ENCODE assay signal across 8 cellular contexts in the genomic region with DNA sequence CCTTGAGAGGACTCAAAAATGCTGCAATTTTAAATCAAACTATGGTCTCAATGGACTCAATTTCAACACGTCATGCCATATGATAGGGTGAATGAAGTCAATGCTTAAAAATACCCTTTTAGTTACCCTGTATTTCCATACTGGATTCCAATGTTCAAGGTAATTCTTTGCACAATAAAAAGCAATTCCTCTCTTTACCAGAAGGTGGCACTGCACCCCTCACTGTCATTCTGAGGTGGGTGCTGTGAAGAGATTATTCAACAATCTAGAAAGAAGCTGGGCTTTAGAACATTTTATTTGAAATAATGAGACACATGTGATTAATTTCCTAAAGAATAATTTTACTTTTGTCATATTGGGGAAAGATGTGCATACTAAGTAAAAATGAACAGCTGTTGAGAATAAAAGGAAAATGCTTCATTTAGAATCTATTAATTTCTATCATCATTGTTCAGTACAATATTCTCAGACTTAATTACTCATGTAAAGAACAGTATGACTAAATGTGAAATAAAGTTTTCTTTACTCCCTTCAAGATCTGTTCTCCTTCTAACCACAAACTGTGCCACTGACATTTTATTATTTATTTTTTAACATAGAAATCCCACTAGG.
A peak's percentile ranks its signal among the peaks of the same experiment; 100 is the strongest.
DNase-seq lines count a peak whose midpoint lies in the region; ATAC-seq, FAIRE-seq and TF ChIP-seq lines count a peak whose summit lies in the region.

No MANE protein-coding gene starts in this region.

- H3K27ac Mint-ChIP-seq in activated T-helper 17 cell treated with anti-CD3 and anti-CD28 coated beads, Interleukin-2, amount 50 U/mL, for 72 hours: no peak overlapping the region

- H3K27me3 ChIP-seq in K562 (ENCODE audit: control insufficient read depth in 2 of 2, insufficient read depth in 2 of 2, low read length in 2 of 2): no peaks in the 10 kb centered on the region

- no peaks in the 10 kb centered on the region for H3K36me3 ChIP-seq in K562 (ENCODE audit: control insufficient read depth, insufficient read depth, low read length)

- H3K4me3 ChIP-seq in K562: no peak overlapping the region

- intact Hi-C loops in K562 (cut with micrococcal nuclease): no loop called here

- H3K4me1 ChIP-seq in K562 (replicated peaks in 1 of 2; ENCODE audit: control insufficient read depth in 2 of 2, insufficient read depth in 2 of 2, low read length in 2 of 2): no peaks in the 10 kb centered on the region

- ATAC-seq in GM18867 (IDR thresholded peaks at IDR 0.05; ENCODE audit: unreplicated experiment) (peak; percentile 88), HG03060 (IDR thresholded peaks at IDR 0.05; ENCODE audit: low read depth, unreplicated experiment) (peak; percentile 70), K562 (no peak)
- no peak for ATAC-seq in activated T-helper 17 cell treated with anti-CD3 and anti-CD28 coated beads, Interleukin-2, amount 50 U/mL, for 72 hours (replicated peaks)

- no TSS peak for BruUV-seq in K562 (replicated peaks; lab: Mats Ljungman, UMichigan)

- peak; percentile 52 to 62 for TF ChIP-seq RAD21 in K562 (CRISPR knock-in tag; conservative IDR thresholded peaks at IDR 0.05 in 1 of 2, IDR thresholded peaks at IDR 0.05 in 1 of 2)

- WGBS in K562 (ENCODE audit: insufficient coverage, low coverage, missing lambda C conversion rate): 0% methylated on average over 1 of the region's 1 CpG

- POLR2A ChIA-PET in K562 (lab: Yijun Ruan, JAX): no interaction called here

- no peak overlapping the region for H2AFZ ChIP-seq in K562 (ENCODE audit: low read depth, low read length)

- TF ChIP-seq CTCF in K562 (IDR thresholded peaks at IDR 0.05 in 2 of 3, conservative IDR thresholded peaks at IDR 0.05 in 1 of 3; ENCODE audit: insufficient read depth in 2 of 3, low read depth in 1 of 3, low read length in 3 of 3): peak; percentile 15 to 52 (median 51); a peak in 4 of 6 replicates

- no peaks in the 10 kb centered on the region for H3K36me3 Mint-ChIP-seq in activated T-helper 17 cell treated with anti-CD3 and anti-CD28 coated beads, Interleukin-2, amount 50 U/mL, for 72 hours (ENCODE audit: low read depth)

- H3K9ac ChIP-seq in K562 (ENCODE audit: insufficient read depth in 1 of 2, low read depth in 2 of 2, low read length in 2 of 2): no peak overlapping the region

- no peaks in the 10 kb centered on the region for H3K4me1 Mint-ChIP-seq in activated T-helper 17 cell treated with anti-CD3 and anti-CD28 coated beads, Interleukin-2, amount 50 U/mL, for 72 hours

- TF ChIP-seq EP300 in K562 (IDR thresholded peaks at IDR 0.05; ENCODE audit: low read length): no peak

- H3K4me3 Mint-ChIP-seq in activated T-helper 17 cell treated with anti-CD3 and anti-CD28 coated beads, Interleukin-2, amount 50 U/mL, for 72 hours: no peak overlapping the region

- FAIRE-seq in K562 (lab: Jason Lieb, UNC): no peak

- in situ Hi-C loops in K562 (cut with MboI): loop anchor here (25.0 kb wide), 1 partner anchor 325 kb away; no protein-coding TSS in a partner anchor

- CTCF ChIA-PET in K562 (lab: Yijun Ruan, JAX; ENCODE audit: low intra/inter-chr PET ratio): no interaction called here

- no peaks in the 10 kb centered on the region for H3K9me3 Mint-ChIP-seq in activated T-helper 17 cell treated with anti-CD3 and anti-CD28 coated beads, Interleukin-2, amount 50 U/mL, for 72 hours

- H3K27ac ChIP-seq in K562 (ENCODE audit: extremely low read depth, low read depth, low read length): no peak overlapping the region

- H3K4me2 ChIP-seq in K562 (ENCODE audit: insufficient read depth, low read length): no peak overlapping the region

- H3K79me2 ChIP-seq in K562 (ENCODE audit: control insufficient read depth, insufficient read depth, low read length): no peaks in the 10 kb centered on the region

- no peak for TF ChIP-seq POLR2A in K562 (conservative IDR thresholded peaks at IDR 0.05)

- H3K9me3 ChIP-seq in K562 (replicated peaks; ENCODE audit: control insufficient read depth, insufficient read depth, low read depth, low read length): no peaks in the 10 kb centered on the region

- no peaks in the 10 kb centered on the region for H4K20me1 ChIP-seq in K562 (replicated peaks; ENCODE audit: control insufficient read depth, insufficient read depth, low read length)

- H3K9me1 ChIP-seq in K562 (ENCODE audit: control insufficient read depth, insufficient read depth, low read length): no peaks in the 10 kb centered on the region

- H3K27me3 Mint-ChIP-seq in activated T-helper 17 cell treated with anti-CD3 and anti-CD28 coated beads, Interleukin-2, amount 50 U/mL, for 72 hours: peaks cover 2% of the 10 kb centered on the region

- DNase-seq in D341Med (ENCODE audit: low spot score) (peak; percentile 52), NCI-H2171 treated with DMSO at 0.1 percent for 48 hours (lab: John Stamatoyannopoulos, UW) (peak; percentile 55), K562 (ENCODE audit: extremely low read depth in 1 of 4, low spot score in 3 of 4) (peak; percentile 11 to 28 (median 16)), left kidney (ENCODE audit: low read depth, low spot score) (peak; percentile 66)
- DNase-seq in stimulated activated CD4-positive, alpha-beta T cell treated with anti-CD3 and anti-CD28 coated beads, Interleukin-1b, Interleukin-23, amount 100 ng/mL, for 48 hours: no peak

TF ChIP-seq in K562, 482 proteins besides CTCF, POLR2A, EP300 and RAD21:
- TF ChIP-seq NRF1 (conservative IDR thresholded peaks at IDR 0.05 in 1 of 2, IDR thresholded peaks at IDR 0.05 in 1 of 2) (no peak), ZNF707 (CRISPR knock-in tag; conservative IDR thresholded peaks at IDR 0.05) (no peak), MBD2 (IDR thresholded peaks at IDR 0.05; ENCODE audit: borderline replicate concordance, low read depth) (no peak), ZNF75A (CRISPR knock-in tag; IDR thresholded peaks at IDR 0.05) (no peak)

Comparison
In these comparisons a context has a peak if more than half of its experiments do, and no peak if none do; other contexts are left out.
1. ATAC-seq: peak in GM18867 (single experiment) and HG03060 (single experiment); none in K562 (single experiment) and activated T-helper 17 cell treated with anti-CD3 and anti-CD28 coated beads, Interleukin-2, amount 50 U/mL, for 72 hours (single experiment).